ENCODE assay signal across 10 cellular contexts in genomic region chr11:104073950-104074349, GRCh38. TPM values are rescaled to one million over a fixed set of nuclear protein-coding genes. Genes with fewer than 3 reads are reported as not detected.
DNase-seq lines count a peak whose midpoint lies in the region; ATAC-seq and TF ChIP-seq lines count a peak whose summit lies in the region.
"Had no signal": no experiment of that assay in that cellular context is flagged by ENCODE, and none has a peak within 500 bp of the region (broad histone marks: within the 10 kb centered on the region; RNA-seq: fewer than 3 reads in every experiment).

No MANE protein-coding gene starts in this region.

- TF ChIP-seq CTCF in RWPE2 (IDR thresholded peaks at IDR 0.05; ENCODE audit: poor library complexity, severe bottlenecking) = no peak
- no peak for TF ChIP-seq CTCF in mesothelial cell of epicardium (IDR thresholded peaks at IDR 0.05; ENCODE audit: unreplicated experiment)

- H3K27ac Mint-ChIP-seq in naive B cell = peak overlapping the region in 1 of 6 donors; percentile 5
- H3K27ac Mint-ChIP-seq in activated T-cell treated with anti-CD3 and anti-CD28 coated beads, Interleukin-2, amount 50 U/mL, for 72 hours = no peak overlapping the region
- no peak overlapping the region for H3K27ac Mint-ChIP-seq in mesothelial cell of epicardium

- no peaks in the 10 kb centered on the region for H3K9me3 Mint-ChIP-seq in naive B cell
- H3K9me3 Mint-ChIP-seq in activated T-cell treated with anti-CD3 and anti-CD28 coated beads, Interleukin-2, amount 50 U/mL, for 72 hours = no peaks in the 10 kb centered on the region
- peaks cover 4% of the 10 kb centered on the region for H3K9me3 Mint-ChIP-seq in mesothelial cell of epicardium

- H3K27me3 ChIP-seq in RWPE2 (ENCODE audit: insufficient read depth, poor library complexity, severe bottlenecking) = no peaks in the 10 kb centered on the region

- H3K36me3 Mint-ChIP-seq in naive B cell (no peaks in the 10 kb centered on the region), mesothelial cell of epicardium (peaks cover 5% of the 10 kb centered on the region)
- H3K36me3 Mint-ChIP-seq in activated T-cell treated with anti-CD3 and anti-CD28 coated beads, Interleukin-2, amount 50 U/mL, for 72 hours (ENCODE audit: insufficient read depth in 2 of 2) = no peaks in the 10 kb centered on the region

- ATAC-seq in HG03095 (IDR thresholded peaks at IDR 0.05; ENCODE audit: unreplicated experiment) = peak; percentile 69
- peak; percentile 88 for ATAC-seq in RWPE2 (ENCODE audit: low read depth)
- ATAC-seq in naive B cell (ENCODE audit: low read depth in 2 of 2) = peak; percentile 76 to 79
- no peak for ATAC-seq in activated T-cell treated with anti-CD3 and anti-CD28 coated beads, Interleukin-2, amount 50 U/mL, for 72 hours (replicated peaks in 1 of 2)

- H3K4me1 ChIP-seq in RWPE2 (ENCODE audit: insufficient read depth, poor library complexity, severe bottlenecking) = peaks cover 26% of the 10 kb centered on the region

- peaks cover 3 to 8% (median 5%) of the 10 kb centered on the region in 3 donors for H3K4me1 Mint-ChIP-seq in naive B cell
- no peaks in the 10 kb centered on the region for H3K4me1 Mint-ChIP-seq in activated T-cell treated with anti-CD3 and anti-CD28 coated beads, Interleukin-2, amount 50 U/mL, for 72 hours (ENCODE audit: low read depth)
- H3K4me1 Mint-ChIP-seq in mesothelial cell of epicardium = peaks cover 5% of the 10 kb centered on the region

- DNase-seq in NCI-H524 (lab: John Stamatoyannopoulos, UW) (peak; percentile 14 to 66), NCI-H524 treated with DMSO at 0.1 percent for 48 hours (lab: John Stamatoyannopoulos, UW) (no peak), RWPE2 (ENCODE audit: low spot score) (no peak), naive B cell (no peak), NCI-H2196 treated with DMSO at 0.1 percent for 48 hours (lab: John Stamatoyannopoulos, UW; ENCODE audit: unreplicated experiment) (no peak), mesothelial cell of epicardium (ENCODE audit: low spot score in 2 of 2, unreplicated experiment in 2 of 2) (no peak)
- no peak for DNase-seq in activated T-cell treated with anti-CD3 and anti-CD28 coated beads, Interleukin-2, amount 50 U/mL, for 72 hours

- H3K27ac ChIP-seq in RWPE2 (ENCODE audit: poor library complexity, severe bottlenecking) = no peak overlapping the region
- H3K27ac ChIP-seq: 22Rv1 had no signal

- H3K9me3 ChIP-seq in RWPE2 (ENCODE audit: severe bottlenecking) = no peaks in the 10 kb centered on the region

- no peak overlapping the region for H3K4me3 Mint-ChIP-seq in naive B cell
- H3K4me3 Mint-ChIP-seq in activated T-cell treated with anti-CD3 and anti-CD28 coated beads, Interleukin-2, amount 50 U/mL, for 72 hours = no peak overlapping the region
- H3K4me3 Mint-ChIP-seq in mesothelial cell of epicardium = no peak overlapping the region

- no peaks in the 10 kb centered on the region for H3K36me3 ChIP-seq in RWPE2 (ENCODE audit: low read depth)

- H3K27me3 Mint-ChIP-seq in naive B cell (peaks cover 0 to 4% (median 0%) of the 10 kb centered on the region in 3 donors), mesothelial cell of epicardium (ENCODE audit: low read depth) (no peaks in the 10 kb centered on the region)
- no peaks in the 10 kb centered on the region for H3K27me3 Mint-ChIP-seq in activated T-cell treated with anti-CD3 and anti-CD28 coated beads, Interleukin-2, amount 50 U/mL, for 72 hours (ENCODE audit: low read depth)

- H3K4me3 ChIP-seq in RWPE2 (ENCODE audit: severe bottlenecking) = no peak overlapping the region

RNA-seq across cellular contexts. Expression of gene DDI1, which starts 37.5 kb away (rescaled TPM):
- not detected for polyA plus RNA-seq in naive B cell (ENCODE audit: low read depth in 6 of 6)
- not detected for total RNA-seq in activated T-cell treated with anti-CD3 and anti-CD28 coated beads, Interleukin-2, amount 50 U/mL, for 72 hours
- total RNA-seq in mesothelial cell of epicardium = not detected in 3 replicates
- total RNA-seq: RPMI7951 had no signal

Comparison
In these comparisons a context has a peak if more than half of its experiments do, and no peak if none do; other contexts are left out.
1. DNase-seq: peak in NCI-H524 (2 of 2); none in NCI-H524 treated with DMSO at 0.1 percent for 48 hours (single experiment), RWPE2 (single experiment), naive B cell (single experiment), NCI-H2196 treated with DMSO at 0.1 percent for 48 hours (single experiment), activated T-cell treated with anti-CD3 and anti-CD28 coated beads, Interleukin-2, amount 50 U/mL, for 72 hours (0 of 2) and mesothelial cell of epicardium (0 of 2).
2. ATAC-seq: peak in HG03095 (single experiment), RWPE2 (single experiment) and naive B cell (2 of 2); none in activated T-cell treated with anti-CD3 and anti-CD28 coated beads, Interleukin-2, amount 50 U/mL, for 72 hours (0 of 2).